In genomic region chr7:73717025-73717807, GRCh38 we compare ENCODE assay signal across 9 cellular contexts. TPM values are rescaled to one million over a fixed set of nuclear protein-coding genes. Genes with fewer than 3 reads are reported as not detected.
DNase-seq lines count a peak whose midpoint lies in the region; TF ChIP-seq lines count a peak whose summit lies in the region.
"Had no signal": no experiment of that assay in that cellular context is flagged by ENCODE, and none has a peak within 500 bp of the region (broad histone marks: within the 10 kb centered on the region; RNA-seq: fewer than 3 reads in every experiment).

No MANE protein-coding gene starts in this region.

- H3K27ac Mint-ChIP-seq in nephron progenitor cell = no peak overlapping the region

- dilution Hi-C loops in mammary epithelial cell (cut with HindIII; ENCODE audit: low sequenced_read_pairs) = no loop called here

- H3K27me3 Mint-ChIP-seq in nephron progenitor cell (ENCODE audit: low read depth, poor library complexity) = peaks cover 26% of the 10 kb centered on the region

- WGBS in mammary epithelial cell (ENCODE audit: low coverage, missing lambda C conversion rate) = 80% methylated on average over 6 of the region's 13 CpGs

- H3K4me3 ChIP-seq in BLaER1 treated with 17β-estradiol and CSF1 and Interleukin-3, amounts not matched to agents 10 nM and 100 nM = peak overlapping the region in 6 of 10 experiments; percentile 16 to 95 (median 56); a peak in 7 of 20 replicates
- H3K4me3 ChIP-seq in KMS-11 (IDR thresholded peaks at IDR 0.05; ENCODE audit: insufficient read depth, low read depth, low read length) (no peak overlapping the region), mammary epithelial cell (replicated peaks in 1 of 3; ENCODE audit: insufficient read depth in 1 of 3, low read depth in 2 of 3, low read length in 3 of 3) (peak overlapping the region in 1 of 3 experiments; percentile 92)

- H3K9me3 Mint-ChIP-seq in nephron progenitor cell = no peaks in the 10 kb centered on the region

- CTCF ChIA-PET in mammary epithelial cell (lab: Charles Lee; ENCODE audit: low non-redundant PET) = no interaction called here

- H3K79me2 ChIP-seq in KMS-11 (ENCODE audit: insufficient read depth, low read depth) (peaks cover 31% of the 10 kb centered on the region), mammary epithelial cell (ENCODE audit: insufficient read depth, low read length) (peaks cover 65% of the 10 kb centered on the region)

- H3K27me3 ChIP-seq in BLaER1 treated with 17β-estradiol and CSF1 and Interleukin-3, amounts not matched to agents 10 nM and 100 nM = peaks cover 80 to 95% (median 88%) of the 10 kb centered on the region in 11 experiments
- H3K27me3 ChIP-seq in KMS-11 (ENCODE audit: insufficient read depth, low read depth) (no peaks in the 10 kb centered on the region), mammary epithelial cell (ENCODE audit: insufficient read depth, low read length) (no peaks in the 10 kb centered on the region)

- no peaks in the 10 kb centered on the region; a peak in 2 of 22 replicates for H3K36me3 ChIP-seq in BLaER1 treated with 17β-estradiol and CSF1 and Interleukin-3, amounts not matched to agents 10 nM and 100 nM
- H3K36me3 ChIP-seq in KMS-11 (ENCODE audit: insufficient read depth) = no peaks in the 10 kb centered on the region
- H3K36me3 ChIP-seq in mammary epithelial cell (ENCODE audit: insufficient read depth, low read length) = peaks cover 5% of the 10 kb centered on the region

- in situ Hi-C loops in mammary epithelial cell (cut with MboI; ENCODE audit: low sequenced_read_pairs in 2 of 2) = loop anchor here in 1 of 2 donors (10.0 kb wide), 1 partner anchor 102 kb away; no protein-coding TSS in a partner anchor

- peak overlapping the region in 8 of 11 experiments; percentile 14 to 66 (median 39); a peak in 13 of 22 replicates for H3K27ac ChIP-seq in BLaER1 treated with 17β-estradiol and CSF1 and Interleukin-3, amounts not matched to agents 10 nM and 100 nM
- H3K27ac ChIP-seq in KMS-11 = no peak overlapping the region
- H3K27ac ChIP-seq in mammary epithelial cell (ENCODE audit: insufficient read depth, low read depth, low read length) = peak overlapping the region; percentile 68

- DNase-seq in mammary epithelial cell = no peak
- no peak for DNase-seq in nephron progenitor cell
- DNase-seq in SKM-1 treated with dmso at 0.1 percent for 144 hours (lab: John Stamatoyannopoulos, UW; ENCODE audit: unreplicated experiment) = no peak
- DNase-seq in NCI-H82 treated with DMSO at 0.1 percent for 48 hours (lab: John Stamatoyannopoulos, UW; ENCODE audit: unreplicated experiment) = no peak
- DNase-seq in LoVo (ENCODE audit: low spot score) = no peak
- DNase-seq in SIG-M5 treated with dmso at 0.1 percent for 504 hours (lab: John Stamatoyannopoulos, UW; ENCODE audit: unreplicated experiment) = no peak

- H3K4me2 ChIP-seq in BLaER1 treated with 17β-estradiol and CSF1 and Interleukin-3, amounts not matched to agents 10 nM and 100 nM = peak overlapping the region; percentile 99 to 100 (median 100)
- peak overlapping the region; percentile 94; the same call in 1 of the 2 replicates for H3K4me2 ChIP-seq in KMS-11
- H3K4me2 ChIP-seq in mammary epithelial cell (ENCODE audit: insufficient read depth, low read depth, low read length) = peak overlapping the region; percentile 82

- TF ChIP-seq CTCF in KMS-11 (conservative IDR thresholded peaks at IDR 0.05; ENCODE audit: low read depth, low read length) (no peak), mammary epithelial cell (conservative IDR thresholded peaks at IDR 0.05 in 1 of 2, IDR thresholded peaks at IDR 0.05 in 1 of 2; ENCODE audit: extremely low read depth in 1 of 2, insufficient read depth in 1 of 2, low read depth in 1 of 2, low read length in 2 of 2) (no peak), nephron progenitor cell (IDR thresholded peaks at IDR 0.05) (no peak)

- H2AFZ ChIP-seq in KMS-11 (ENCODE audit: low read depth) (no peak overlapping the region), mammary epithelial cell (ENCODE audit: low read depth, low read length) (no peak overlapping the region)
- H2AFZ ChIP-seq: parathyroid adenoma had no signal

- peak overlapping the region; percentile 75 for H3K4me3 Mint-ChIP-seq in nephron progenitor cell

- peak overlapping the region in 6 of 11 experiments; percentile 16 to 77 (median 34); a peak in 8 of 22 replicates for H3K9ac ChIP-seq in BLaER1 treated with 17β-estradiol and CSF1 and Interleukin-3, amounts not matched to agents 10 nM and 100 nM
- H3K9ac ChIP-seq in KMS-11 (no peak overlapping the region), mammary epithelial cell (ENCODE audit: insufficient read depth, low read length) (peak overlapping the region; percentile 31)
- H3K9ac ChIP-seq: parathyroid adenoma had no signal

- peaks cover 45% of the 10 kb centered on the region for H3K4me1 Mint-ChIP-seq in nephron progenitor cell

- H4K20me1 ChIP-seq in BLaER1 treated with 17β-estradiol and CSF1 and Interleukin-3, amounts not matched to agents 10 nM and 100 nM = peaks cover 53 to 97% (median 80%) of the 10 kb centered on the region in 11 experiments
- H4K20me1 ChIP-seq in KMS-11 (ENCODE audit: insufficient read depth) (no peaks in the 10 kb centered on the region), mammary epithelial cell (ENCODE audit: insufficient read depth, low read length) (peaks cover 2% of the 10 kb centered on the region)

- intact Hi-C loops in mammary epithelial cell (cut with micrococcal nuclease) = loop anchor here (5.0 kb wide), 1 partner anchor 195 kb away; the partner anchor contains the start of gene BAZ1B

- no TSS peak for BruUV-seq in mammary epithelial cell (replicated peaks; lab: Mats Ljungman, UMichigan)

- no peaks in the 10 kb centered on the region for H3K9me3 ChIP-seq in BLaER1 treated with 17β-estradiol and CSF1 and Interleukin-3, amounts not matched to agents 10 nM and 100 nM (replicated peaks in 1 of 11)
- H3K9me3 ChIP-seq in mammary epithelial cell (replicated peaks; ENCODE audit: insufficient read depth, low read length) = no peaks in the 10 kb centered on the region

- no peaks in the 10 kb centered on the region for H3K36me3 Mint-ChIP-seq in nephron progenitor cell (ENCODE audit: low read depth)

- peaks cover 45 to 83% (median 70%) of the 10 kb centered on the region in 10 experiments for H3K4me1 ChIP-seq in BLaER1 treated with 17β-estradiol and CSF1 and Interleukin-3, amounts not matched to agents 10 nM and 100 nM
- H3K4me1 ChIP-seq in KMS-11 (ENCODE audit: low read depth, poor library complexity, severe bottlenecking) (peaks cover 40% of the 10 kb centered on the region), mammary epithelial cell (ENCODE audit: insufficient read depth, low read length) (peaks cover 45% of the 10 kb centered on the region)

RNA-seq across cellular contexts. Expression of gene STX1A, which starts 2.3 kb away (rescaled TPM):
- 10 to 100 TPM in 1 of 2 donors, 1 to 10 TPM in 1; 6.8 to 39.7 TPM for total RNA-seq in mammary epithelial cell
- polyA plus RNA-seq in mammary epithelial cell = 30.5 TPM
- polyA minus RNA-seq in mammary epithelial cell = 30.8 TPM

RNA-seq across cellular contexts. Expression of gene ABHD11, which starts 21.4 kb away (rescaled TPM):
- 10 to 100 TPM in 1 of 2 donors, 1 to 10 TPM in 1; 6.7 to 23.6 TPM for total RNA-seq in mammary epithelial cell
- polyA plus RNA-seq in mammary epithelial cell = 30.4 TPM
- polyA minus RNA-seq in mammary epithelial cell = 18.2 TPM

RNA-seq across cellular contexts. Expression of gene BUD23, which starts 33.8 kb away (rescaled TPM):
- total RNA-seq in mammary epithelial cell = 10 to 100 TPM; 36.0 to 57.6 TPM
- polyA plus RNA-seq in mammary epithelial cell = 77.9 TPM
- 102 TPM for polyA minus RNA-seq in mammary epithelial cell

RNA-seq across cellular contexts. Expression of gene DNAJC30, which starts 34.0 kb away (rescaled TPM):
- total RNA-seq in mammary epithelial cell = 10 to 100 TPM in 1 of 2 donors, 1 to 10 TPM in 1; 3.0 to 11.1 TPM
- polyA plus RNA-seq in mammary epithelial cell = 5.7 TPM
- polyA minus RNA-seq in mammary epithelial cell = 5.7 TPM

RNA-seq across cellular contexts. Expression of gene VPS37D, which starts 49.6 kb away (rescaled TPM):
- 1 to 10 TPM; 1.1 to 3.7 TPM for total RNA-seq in mammary epithelial cell
- 0.61 TPM for polyA plus RNA-seq in mammary epithelial cell
- not detected for polyA minus RNA-seq in mammary epithelial cell
